1 cellular context compared by ENCODE assay signal in genomic region chr11:128116447-128117240, GRCh38.
TF ChIP-seq lines count a peak whose summit lies in the region.

No MANE protein-coding gene starts in this region.

TF ChIP-seq in H1, 55 proteins besides CTCF, POLR2A, EP300 and RAD21:
- no peak for TF ChIP-seq PHF8 (conservative IDR thresholded peaks at IDR 0.05; ENCODE audit: low read depth, low read length)
- no peak for TF ChIP-seq CHD7 (IDR thresholded peaks at IDR 0.05; ENCODE audit: insufficient replicate concordance, low read length)
- TF ChIP-seq USF2 (IDR thresholded peaks at IDR 0.05; ENCODE audit: low read length) = no peak
- no peak for TF ChIP-seq SP1 (IDR thresholded peaks at IDR 0.05; ENCODE audit: low read depth, low read length)
- no peak for TF ChIP-seq ASH2L (IDR thresholded peaks at IDR 0.05; ENCODE audit: low read length)
- TF ChIP-seq BRCA1 (IDR thresholded peaks at IDR 0.05; ENCODE audit: low read depth, low read length) = no peak
- no peak for TF ChIP-seq CHD1 (IDR thresholded peaks at IDR 0.05; ENCODE audit: low read depth, low read length)
- no peak for TF ChIP-seq TCF12 (IDR thresholded peaks at IDR 0.05; ENCODE audit: low read depth, low read length)
- no peak for TF ChIP-seq JUN (IDR thresholded peaks at IDR 0.05; ENCODE audit: low read depth, low read length)
- TF ChIP-seq TBP (IDR thresholded peaks at IDR 0.05; ENCODE audit: low read depth, low read length) = no peak
- TF ChIP-seq SIRT6 (IDR thresholded peaks at IDR 0.05; ENCODE audit: low read length) = no peak
- no peak for TF ChIP-seq CEBPB (IDR thresholded peaks at IDR 0.05; ENCODE audit: low read depth, low read length)
- TF ChIP-seq EZH2 (IDR thresholded peaks at IDR 0.05; ENCODE audit: low read depth, low read length, severe bottlenecking) = no peak
